ENCODE assay signal across 1 cellular context in genomic region chr2:216216951-216217903, GRCh38.
TF ChIP-seq lines count a peak whose summit lies in the region.

No MANE protein-coding gene starts in this region.

TF ChIP-seq in SK-N-SH, 30 proteins besides CTCF, POLR2A, EP300 and RAD21 (continued from another document):
- TF ChIP-seq USF1 (IDR thresholded peaks at IDR 0.05; ENCODE audit: borderline replicate concordance, low read depth) (0 out of 2 replicates have a peak, but pooled peaks have one; percentile 7), REST (IDR thresholded peaks at IDR 0.05; ENCODE audit: low read depth, low read length) (no peak), SMC3 (IDR thresholded peaks at IDR 0.05; ENCODE audit: low read depth, low read length) (no peak), SIN3A (IDR thresholded peaks at IDR 0.05; ENCODE audit: borderline replicate concordance, low read depth, low read length) (peak; percentile 55; the same call in 1 of the 2 replicates), GABPA (IDR thresholded peaks at IDR 0.05; ENCODE audit: low read depth) (peak; percentile 25; the same call in 1 of the 2 replicates), RCOR1 (IDR thresholded peaks at IDR 0.05; ENCODE audit: low read length) (no peak), MEF2A (IDR thresholded peaks at IDR 0.05; ENCODE audit: borderline replicate concordance, low read depth) (peak; percentile 88), FOSL2 (IDR thresholded peaks at IDR 0.05; ENCODE audit: borderline replicate concordance, low read depth) (peak; percentile 89), ELF1 (IDR thresholded peaks at IDR 0.05) (no peak), USF2 (IDR thresholded peaks at IDR 0.05; ENCODE audit: borderline replicate concordance, low read depth, low read length) (no peak), EZH2phosphoT487 (IDR thresholded peaks at IDR 0.05; ENCODE audit: borderline replicate concordance, low read depth) (no peak), IRF3 (IDR thresholded peaks at IDR 0.05; ENCODE audit: low read depth, low read length) (no peak), TAF1 (IDR thresholded peaks at IDR 0.05; ENCODE audit: borderline replicate concordance, low read depth, low read length) (0 out of 2 replicates have a peak, but pooled peaks have one; percentile 27), NFIC (IDR thresholded peaks at IDR 0.05; ENCODE audit: borderline replicate concordance) (peak; percentile 77), GATA2 (CRISPR knock-in tag; IDR thresholded peaks at IDR 0.05) (peak; percentile 66), TCF12 (IDR thresholded peaks at IDR 0.05) (peak; percentile 98), MXI1 (IDR thresholded peaks at IDR 0.05; ENCODE audit: low read depth, low read length) (peak; percentile 73), RXRA (IDR thresholded peaks at IDR 0.05; ENCODE audit: borderline replicate concordance, low read depth) (peak; percentile 94), JUND (IDR thresholded peaks at IDR 0.05) (peak; percentile 98), NRF1 (IDR thresholded peaks at IDR 0.05; ENCODE audit: low read depth, low read length) (no peak), POLR2AphosphoS5 (IDR thresholded peaks at IDR 0.05; ENCODE audit: low read depth, low read length) (peak; percentile 80), FOXJ3 (CRISPR knock-in tag; IDR thresholded peaks at IDR 0.05) (peak; percentile 17; the same call in 1 of the 2 replicates), MAX (IDR thresholded peaks at IDR 0.05; ENCODE audit: low read depth) (peak; percentile 45), TEAD4 (IDR thresholded peaks at IDR 0.05; ENCODE audit: borderline replicate concordance, insufficient read depth) (peak; percentile 76; the same call in 1 of the 2 replicates), FOXM1 (IDR thresholded peaks at IDR 0.05; ENCODE audit: low read depth) (peak; percentile 82; the same call in 1 of the 2 replicates)
